ENCODE assay signal across 7 cellular contexts in genomic region chr12:48547012-48547411, GRCh38. TPM values are rescaled to one million over a fixed set of nuclear protein-coding genes. Genes with fewer than 3 reads are reported as not detected.
"Had no signal": no experiment of that assay in that cellular context is flagged by ENCODE, and none has a peak within 500 bp of the region (broad histone marks: within the 10 kb centered on the region; RNA-seq: fewer than 3 reads in every experiment).

No MANE protein-coding gene starts in this region.

RNA-seq across cellular contexts. Expression of gene OR8S1, which starts 21.6 kb away (rescaled TPM):
- total RNA-seq: GM23248, GM23338, H1, H4, H7, H9, HFFc6 had no signal
- polyA plus RNA-seq: GM23248, GM23338, H1 had no signal

RNA-seq across cellular contexts. Expression of gene LALBA, which starts 22.8 kb away (rescaled TPM):
- total RNA-seq: GM23248, GM23338, H1, H4, H7, H9, HFFc6 had no signal
- polyA plus RNA-seq: GM23248, GM23338, H1 had no signal
